ENCODE assay signal across 20 cellular contexts in the genomic region with DNA sequence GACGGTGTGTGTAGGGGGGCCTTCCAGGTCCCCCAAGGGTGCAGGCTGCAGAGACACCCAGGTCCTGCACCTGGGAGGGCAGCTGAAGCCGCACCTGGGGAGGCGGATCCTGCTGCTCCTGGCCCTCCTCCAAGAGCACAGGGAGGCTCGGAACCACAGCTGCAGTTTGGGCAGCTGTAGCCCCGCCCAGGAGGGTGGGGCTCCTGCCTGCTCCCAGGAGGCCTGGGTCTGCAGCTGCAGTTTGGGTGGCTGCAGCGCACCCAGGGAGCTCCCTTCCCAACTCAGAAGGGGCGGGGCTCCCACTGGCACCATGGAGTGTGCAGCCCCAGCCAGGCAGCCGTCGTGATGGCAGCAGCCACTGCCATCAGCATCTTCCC.
DNase-seq lines count a peak whose midpoint lies in the region; ATAC-seq, FAIRE-seq and TF ChIP-seq lines count a peak whose summit lies in the region.
"Had no signal": no experiment of that assay in that cellular context is flagged by ENCODE, and none has a peak within 500 bp of the region (broad histone marks: within the 10 kb centered on the region; RNA-seq: fewer than 3 reads in every experiment).

No MANE protein-coding gene starts in this region.

- peak; percentile 43 for DNase-seq in activated effector memory CD4-positive, alpha-beta T cell treated with anti-CD3 and anti-CD28 coated beads, Interleukin-2, amount 50 U/mL, for 16 hours
- no peak for DNase-seq in activated effector memory CD4-positive, alpha-beta T cell treated with Interleukin-2 at 50 U/mL for 16 hours
- DNase-seq in NCI-H2107 treated with DMSO at 0.1 percent for 48 hours (lab: John Stamatoyannopoulos, UW; ENCODE audit: unreplicated experiment) = peak; percentile 31
- peak in 1 of 4 experiments; percentile 17 for DNase-seq in K562 (ENCODE audit: extremely low read depth in 1 of 4, low spot score in 3 of 4)
- no peak for DNase-seq in GM12891 (ENCODE audit: insufficient read length, low spot score)
- no peak for DNase-seq in cerebellar nuclear complex (lab: John Stamatoyannopoulos, UW)
- no peak for DNase-seq in HTR-8/SVneo (ENCODE audit: insufficient read length, low spot score)
- DNase-seq: ACHN; adrenal gland; CD8-positive, alpha-beta memory T cell; endodermal cell; GDM1; left ventricle myocardium inferior; SK-N-SH had no signal

- H3K4me3 ChIP-seq in K562 = no peak overlapping the region
- H3K4me3 ChIP-seq: adrenal gland, left ventricle myocardium inferior, skin epidermis, upper lobe of left lung had no signal

- H3K79me2 ChIP-seq in K562 (ENCODE audit: control insufficient read depth, insufficient read depth, low read length) = no peaks in the 10 kb centered on the region
- H3K79me2 ChIP-seq: parathyroid adenoma had no signal

- POLR2A ChIA-PET in K562 (lab: Yijun Ruan, JAX) = interaction anchor here (0.6 to 1.1 kb wide), 4 partner anchors 9 to 168 kb away, joined by 3 to 4 read pairs (median 3); no protein-coding TSS in a partner anchor

- peak overlapping the region; percentile 10; the same call in 1 of the 2 replicates for H3K4me2 ChIP-seq in K562 (ENCODE audit: insufficient read depth, low read length)
- H3K4me2 ChIP-seq: SK-N-SH had no signal

- no peaks in the 10 kb centered on the region for H3K9me3 ChIP-seq in K562 (replicated peaks; ENCODE audit: control insufficient read depth, insufficient read depth, low read depth, low read length)
- H3K9me3 ChIP-seq: adrenal gland, SK-N-SH, upper lobe of left lung had no signal

- H3K4me1 ChIP-seq in K562 (replicated peaks in 1 of 2; ENCODE audit: control insufficient read depth in 2 of 2, insufficient read depth in 2 of 2, low read length in 2 of 2) = peaks cover 0 to 9% of the 10 kb centered on the region in 2 experiments; a peak in 3 of 5 replicates
- H3K4me1 ChIP-seq: adrenal gland, left ventricle myocardium inferior, parathyroid adenoma, upper lobe of left lung had no signal

- WGBS in K562 (ENCODE audit: insufficient coverage, low coverage, missing lambda C conversion rate) = 4% methylated on average over 9 of the region's 9 CpGs

- H3K27ac ChIP-seq in K562 (ENCODE audit: extremely low read depth, low read depth, low read length) = no peak overlapping the region
- H3K27ac ChIP-seq: adrenal gland, left ventricle myocardium inferior, parathyroid adenoma, skin epidermis, upper lobe of left lung had no signal

- H3K9ac ChIP-seq in K562 (ENCODE audit: insufficient read depth in 1 of 2, low read depth in 2 of 2, low read length in 2 of 2) = no peak overlapping the region
- H3K9ac ChIP-seq: parathyroid adenoma, SK-N-SH had no signal

- intact Hi-C loops in K562 (cut with micrococcal nuclease) = no loop called here

- H4K20me1 ChIP-seq in K562 (replicated peaks; ENCODE audit: control insufficient read depth, insufficient read depth, low read length) = no peaks in the 10 kb centered on the region

- no TSS peak for BruUV-seq in K562 (replicated peaks; lab: Mats Ljungman, UMichigan)

- H2AFZ ChIP-seq in K562 (ENCODE audit: low read depth, low read length) = no peak overlapping the region
- H2AFZ ChIP-seq: parathyroid adenoma had no signal

- TF ChIP-seq RAD21 in K562 (CRISPR knock-in tag; conservative IDR thresholded peaks at IDR 0.05 in 1 of 2, IDR thresholded peaks at IDR 0.05 in 1 of 2) = no peak

- TF ChIP-seq EP300 in K562 (IDR thresholded peaks at IDR 0.05; ENCODE audit: low read length) = no peak

- no peak for TF ChIP-seq POLR2A in K562 (conservative IDR thresholded peaks at IDR 0.05)
- TF ChIP-seq POLR2A in GM12891 (IDR thresholded peaks at IDR 0.05; ENCODE audit: low read depth, low read length) = no peak

- TF ChIP-seq CTCF in K562 (IDR thresholded peaks at IDR 0.05 in 2 of 3, conservative IDR thresholded peaks at IDR 0.05 in 1 of 3; ENCODE audit: insufficient read depth in 2 of 3, low read depth in 1 of 3, low read length in 3 of 3) = no peak

- no peaks in the 10 kb centered on the region for H3K9me1 ChIP-seq in K562 (ENCODE audit: control insufficient read depth, insufficient read depth, low read length)

- no peak for FAIRE-seq in K562 (lab: Jason Lieb, UNC)
- no peak for FAIRE-seq in GM12891 (lab: Jason Lieb, UNC)
- no peak for FAIRE-seq in HTR-8/SVneo (lab: Jason Lieb, UNC)
- FAIRE-seq: TTC549 had no signal

- peaks cover 7 to 21% of the 10 kb centered on the region in 2 experiments; a peak in 3 of 5 replicates for H3K27me3 ChIP-seq in K562 (ENCODE audit: control insufficient read depth in 2 of 2, insufficient read depth in 2 of 2, low read length in 2 of 2)

- ATAC-seq in K562 (peak; percentile 70), GM18498 (IDR thresholded peaks at IDR 0.05; ENCODE audit: unreplicated experiment) (no peak)
- ATAC-seq: stimulated activated effector memory CD8-positive, alpha-beta T cell treated with anti-CD3 and anti-CD28 coated beads, Interleukin-12 subunit alpha, Interleukin-12 subunit beta, amount 100 ng/mL, for 72 hours had no signal

- in situ Hi-C loops in K562 (cut with MboI) = no loop called here

- CTCF ChIA-PET in K562 (lab: Yijun Ruan, JAX; ENCODE audit: low intra/inter-chr PET ratio) = no interaction called here

- no peaks in the 10 kb centered on the region for H3K36me3 ChIP-seq in K562 (ENCODE audit: control insufficient read depth, insufficient read depth, low read length)
- H3K36me3 ChIP-seq: adrenal gland, left ventricle myocardium inferior, upper lobe of left lung had no signal

TF ChIP-seq in K562, 482 proteins besides CTCF, POLR2A, EP300 and RAD21 (continues in another document):
- TF ChIP-seq SMARCE1 (IDR thresholded peaks at IDR 0.05) = no peak
- 0 out of 4 replicates have a peak, but pooled peaks of 1 of the 2 experiments have one; percentile 13 for TF ChIP-seq NRF1 (conservative IDR thresholded peaks at IDR 0.05 in 1 of 2, IDR thresholded peaks at IDR 0.05 in 1 of 2)
- no peak for TF ChIP-seq POLR3A (IDR thresholded peaks at IDR 0.05; ENCODE audit: borderline replicate concordance, extremely low read depth, insufficient read depth, insufficient read length)
- TF ChIP-seq FOSL1 (tag; conservative IDR thresholded peaks at IDR 0.05) = no peak
- TF ChIP-seq HMGN3 (IDR thresholded peaks at IDR 0.05; ENCODE audit: borderline replicate concordance, extremely low read depth, insufficient read length, low read depth, low read length) = peak; percentile 32
- TF ChIP-seq RBFOX2 (IDR thresholded peaks at IDR 0.05; ENCODE audit: low read depth, low read length) = no peak
- TF ChIP-seq HMGXB4 (CRISPR knock-in tag; IDR thresholded peaks at IDR 0.05) = no peak
- TF ChIP-seq TCF15 (CRISPR knock-in tag; IDR thresholded peaks at IDR 0.05) = no peak
- peak; percentile 33; the same call in 1 of the 2 replicates for TF ChIP-seq CBFA2T2 (conservative IDR thresholded peaks at IDR 0.05)
- no peak for TF ChIP-seq GABPA (tag; conservative IDR thresholded peaks at IDR 0.05; ENCODE audit: low read depth)

TF ChIP-seq in GM12891, 5 proteins besides CTCF, POLR2A, EP300 and RAD21:
- no peak for TF ChIP-seq SPI1 (IDR thresholded peaks at IDR 0.05; ENCODE audit: low read depth, low read length)
- no peak for TF ChIP-seq POLR2AphosphoS5 (IDR thresholded peaks at IDR 0.05; ENCODE audit: low read depth, low read length)
- no peak for TF ChIP-seq POU2F2 (IDR thresholded peaks at IDR 0.05; ENCODE audit: low read depth, low read length)
- TF ChIP-seq PAX5 (IDR thresholded peaks at IDR 0.05; ENCODE audit: insufficient read depth, low read length, severe bottlenecking) = no peak
- TF ChIP-seq TAF1 (IDR thresholded peaks at IDR 0.05; ENCODE audit: low read depth, low read length) = no peak

Comparison
In these comparisons a context has a peak if more than half of its experiments do, and no peak if none do; other contexts are left out.
1. DNase-seq: peak in activated effector memory CD4-positive, alpha-beta T cell treated with anti-CD3 and anti-CD28 coated beads, Interleukin-2, amount 50 U/mL, for 16 hours (single experiment) and NCI-H2107 treated with DMSO at 0.1 percent for 48 hours (single experiment); none in activated effector memory CD4-positive, alpha-beta T cell treated with Interleukin-2 at 50 U/mL for 16 hours (single experiment), GM12891 (single experiment), cerebellar nuclear complex (0 of 2) and HTR-8/SVneo (single experiment).